Comparison of ENCODE assay signal across 9 cellular contexts in genomic region chr5:96816430-96816939, GRCh38. TPM values are rescaled to one million over a fixed set of nuclear protein-coding genes. Genes with fewer than 3 reads are reported as not detected.
DNase-seq lines count a peak whose midpoint lies in the region; FAIRE-seq and TF ChIP-seq lines count a peak whose summit lies in the region.
"Had no signal": no experiment of that assay in that cellular context is flagged by ENCODE, and none has a peak within 500 bp of the region (broad histone marks: within the 10 kb centered on the region; RNA-seq: fewer than 3 reads in every experiment).

No MANE protein-coding gene starts in this region.

- in situ Hi-C loops in GM23248 (cut with MboI) = no loop called here

- no peak overlapping the region for H2AFZ ChIP-seq in H9 (ENCODE audit: low read length)
- no peak overlapping the region for H2AFZ ChIP-seq in GM23248

- H3K27me3 Mint-ChIP-seq in H9 (ENCODE audit: low read depth) = peaks cover 4% of the 10 kb centered on the region; the same call in 1 of the 2 replicates
- H3K27me3 Mint-ChIP-seq in activated T-helper 2 cell treated with anti-CD3 and anti-CD28 coated beads, Interferon-gamma antibody, Interleukin-2, Interleukin-4, amounts not matched to agents 10 μg/mL and 5 μg/mL and 100 μg/mL, durations not matched to agents 14 hours and 24 hours and 36 hours (ENCODE audit: low read depth) = no peaks in the 10 kb centered on the region

- H2AK5ac ChIP-seq in H9 (ENCODE audit: insufficient read length, low read length) = no peak overlapping the region

- H3K4me3 ChIP-seq in GM23248 = no peak overlapping the region
- H3K4me3 ChIP-seq: HAP-1 had no signal

- no peak overlapping the region for H3T11ph ChIP-seq in H9 (ENCODE audit: low read length)

- no peaks in the 10 kb centered on the region for H4K20me1 ChIP-seq in H9 (ENCODE audit: control insufficient read depth, insufficient read depth, insufficient read length)
- H4K20me1 ChIP-seq in GM23248 (ENCODE audit: insufficient read depth) = no peaks in the 10 kb centered on the region

- H3K9me3 Mint-ChIP-seq in H9 = no peaks in the 10 kb centered on the region
- H3K9me3 Mint-ChIP-seq in activated T-helper 2 cell treated with anti-CD3 and anti-CD28 coated beads, Interferon-gamma antibody, Interleukin-2, Interleukin-4, amounts not matched to agents 10 μg/mL and 5 μg/mL and 100 μg/mL, durations not matched to agents 14 hours and 24 hours and 36 hours = no peaks in the 10 kb centered on the region

- no peak overlapping the region for H2BK5ac ChIP-seq in H9 (ENCODE audit: insufficient read length, low read length)

- H3K4me1 ChIP-seq in H9 (ENCODE audit: insufficient read depth, low read length) (peaks cover 5% of the 10 kb centered on the region; the same call in 1 of the 2 replicates), GM23248 (ENCODE audit: insufficient read depth) (peaks cover 9% of the 10 kb centered on the region; the same call in 1 of the 2 replicates)
- H3K4me1 ChIP-seq: HAP-1 had no signal

- H3F3A ChIP-seq in GM23248 (ENCODE audit: insufficient read depth) = no peaks in the 10 kb centered on the region

- no peak overlapping the region for H3K4ac ChIP-seq in H9 (ENCODE audit: low read depth, low read length)

- H2BK120ac ChIP-seq in H9 (ENCODE audit: low read depth, low read length, poor library complexity, severe bottlenecking) = no peak overlapping the region

- no peak overlapping the region; a peak in 2 of 7 replicates for H3K27ac Mint-ChIP-seq in H9
- peak overlapping the region; percentile 91 for H3K27ac Mint-ChIP-seq in activated T-helper 2 cell treated with anti-CD3 and anti-CD28 coated beads, Interferon-gamma antibody, Interleukin-2, Interleukin-4, amounts not matched to agents 10 μg/mL and 5 μg/mL and 100 μg/mL, durations not matched to agents 14 hours and 24 hours and 36 hours

- H4K5ac ChIP-seq in H9 (ENCODE audit: insufficient read length, low read depth, low read length) = no peak overlapping the region

- no peak overlapping the region for H2BK12ac ChIP-seq in H9 (ENCODE audit: insufficient read length, low read depth, low read length)

- H3K9ac ChIP-seq in H9 (ENCODE audit: extremely low read depth, insufficient read length, low read length) (no peak overlapping the region), GM23248 (no peak overlapping the region)

- FAIRE-seq in GM12891 (lab: Jason Lieb, UNC) = peak; percentile 97

- no peak overlapping the region for H3K4me2 ChIP-seq in H9 (ENCODE audit: insufficient read depth, insufficient read length, low read length)
- H3K4me2 ChIP-seq in GM23248 (ENCODE audit: unreplicated experiment) = no peak overlapping the region

- H4K91ac ChIP-seq in H9 (ENCODE audit: insufficient read length, low read depth, low read length) = no peak overlapping the region

- no peak overlapping the region for H4K8ac ChIP-seq in H9 (replicated peaks; ENCODE audit: insufficient read length, low read depth, low read length)

- no peak for TF ChIP-seq CTCF in H9 (conservative IDR thresholded peaks at IDR 0.05)

- H3K79me2 ChIP-seq in H9 (ENCODE audit: insufficient read depth, low read length) (no peaks in the 10 kb centered on the region), GM23248 (ENCODE audit: insufficient read depth) (no peaks in the 10 kb centered on the region)

- intact Hi-C loops in activated T-helper 2 cell treated with anti-CD3 and anti-CD28 coated beads, Interferon-gamma antibody, Interleukin-2, Interleukin-4, amounts not matched to agents 10 μg/mL and 5 μg/mL and 100 μg/mL, durations not matched to agents 14 hours and 24 hours and 36 hours (cut with micrococcal nuclease) = loop anchor here (1.0 to 2.0 kb wide), 2 partner anchors 8 to 48 kb away; no protein-coding TSS in a partner anchor

- H3K18ac ChIP-seq in H9 (ENCODE audit: insufficient read length, low read depth, low read length) = no peak overlapping the region

- H3K4me1 Mint-ChIP-seq in H9 = peaks cover 20 to 21% of the 10 kb centered on the region in 2 experiments
- H3K4me1 Mint-ChIP-seq in activated T-helper 2 cell treated with anti-CD3 and anti-CD28 coated beads, Interferon-gamma antibody, Interleukin-2, Interleukin-4, amounts not matched to agents 10 μg/mL and 5 μg/mL and 100 μg/mL, durations not matched to agents 14 hours and 24 hours and 36 hours (ENCODE audit: low read depth) = peaks cover 55% of the 10 kb centered on the region

- no peaks in the 10 kb centered on the region for H3K23me2 ChIP-seq in H9 (ENCODE audit: insufficient read length, low read depth, low read length, poor library complexity, severe bottlenecking)

- H3K27ac ChIP-seq in H9 (ENCODE audit: insufficient read length, low read depth, low read length) (no peak overlapping the region), GM23248 (no peak overlapping the region)

- 0 out of 2 replicates have a peak, but pooled peaks have one; percentile 41 for TF ChIP-seq POLR2A in GM12891 (IDR thresholded peaks at IDR 0.05; ENCODE audit: low read depth, low read length)

- H3K36me3 Mint-ChIP-seq in H9 (ENCODE audit: insufficient read depth in 1 of 3, low read depth in 3 of 3) = no peaks in the 10 kb centered on the region
- H3K36me3 Mint-ChIP-seq in activated T-helper 2 cell treated with anti-CD3 and anti-CD28 coated beads, Interferon-gamma antibody, Interleukin-2, Interleukin-4, amounts not matched to agents 10 μg/mL and 5 μg/mL and 100 μg/mL, durations not matched to agents 14 hours and 24 hours and 36 hours (ENCODE audit: low read depth) = no peaks in the 10 kb centered on the region

- H3K9me2 ChIP-seq in GM23248 (ENCODE audit: insufficient read depth) = no peaks in the 10 kb centered on the region

- no peak overlapping the region for H3K14ac ChIP-seq in H9 (ENCODE audit: insufficient read depth, low read length)

- no CpG with 5 or more reads among the region's 6 CpGs for WGBS in H9 (ENCODE audit: extremely low coverage, insufficient read length, low lambda C conversion rate)
- WGBS in GM23248 (ENCODE audit: low coverage in 1 of 2, low lambda C conversion rate in 2 of 2, missing lambda C conversion rate in 2 of 2), 2 experiments = 65 to 66% methylated on average over 6 of the region's 6 CpGs

- no peak overlapping the region for H2BK15ac ChIP-seq in H9 (ENCODE audit: low read depth, low read length)

- H3K9me3 ChIP-seq in H9 (ENCODE audit: control insufficient read depth, low read depth, low read length) (no peaks in the 10 kb centered on the region), GM23248 (ENCODE audit: low read depth) (no peaks in the 10 kb centered on the region)
- H3K9me3 ChIP-seq: HAP-1 had no signal

- no peak overlapping the region for H3K23ac ChIP-seq in H9 (ENCODE audit: insufficient read length, low read depth, low read length)

- no peaks in the 10 kb centered on the region for H3K36me3 ChIP-seq in GM23248 (ENCODE audit: low read depth)
- H3K36me3 ChIP-seq: HAP-1 had no signal

- DNase-seq in GM12891 (ENCODE audit: insufficient read length, low spot score) (no peak), H9 (peak; percentile 37), MV-4-11 (lab: John Stamatoyannopoulos, UW) (peak; percentile 7), OCI-M2 (lab: John Stamatoyannopoulos, UW; ENCODE audit: unreplicated experiment) (no peak), GM23248 (no peak), DMS53 (lab: John Stamatoyannopoulos, UW) (no peak)
- DNase-seq in activated T-helper 2 cell treated with anti-CD3 and anti-CD28 coated beads, Interferon-gamma antibody, Interleukin-2, Interleukin-4, amounts not matched to agents 10 μg/mL and 5 μg/mL and 100 μg/mL, durations not matched to agents 14 hours and 24 hours and 36 hours (ENCODE audit: low spot score) = peak; percentile 44
- DNase-seq in stimulated activated CD4-positive, alpha-beta T cell treated with anti-CD3 and anti-CD28 coated beads, TNF-alpha, amount 100 ng/mL, for 1 hour (ENCODE audit: low read depth in 3 of 3, low spot score in 1 of 3) = peak in 2 of 3 donors; percentile 13 to 30

- H3K4me3 Mint-ChIP-seq in H9 = no peak overlapping the region
- H3K4me3 Mint-ChIP-seq in activated T-helper 2 cell treated with anti-CD3 and anti-CD28 coated beads, Interferon-gamma antibody, Interleukin-2, Interleukin-4, amounts not matched to agents 10 μg/mL and 5 μg/mL and 100 μg/mL, durations not matched to agents 14 hours and 24 hours and 36 hours (ENCODE audit: low read depth) = peak overlapping the region; percentile 77

- no peak overlapping the region for H3K56ac ChIP-seq in H9 (ENCODE audit: insufficient read length, low read depth, low read length)

- no peaks in the 10 kb centered on the region for H3K79me1 ChIP-seq in H9 (ENCODE audit: insufficient read depth, low read depth, low read length, poor library complexity, severe bottlenecking)

- no peaks in the 10 kb centered on the region for H3K27me3 ChIP-seq in H9 (ENCODE audit: insufficient read depth, low read length)
- H3K27me3 ChIP-seq in GM23248 (replicated peaks; ENCODE audit: insufficient read depth) = 0 out of 2 replicates have a peak, but pooled peaks cover 15% of the 10 kb centered on the region

- no peak overlapping the region for H2BK20ac ChIP-seq in H9 (ENCODE audit: low read depth, low read length, poor library complexity, severe bottlenecking)

TF ChIP-seq in GM12891, 5 proteins besides CTCF, POLR2A, EP300 and RAD21:
- TF ChIP-seq PAX5 (IDR thresholded peaks at IDR 0.05; ENCODE audit: insufficient read depth, low read length, severe bottlenecking) (no peak), POLR2AphosphoS5 (IDR thresholded peaks at IDR 0.05; ENCODE audit: low read depth, low read length) (no peak), TAF1 (IDR thresholded peaks at IDR 0.05; ENCODE audit: low read depth, low read length) (no peak), SPI1 (IDR thresholded peaks at IDR 0.05; ENCODE audit: low read depth, low read length) (no peak), POU2F2 (IDR thresholded peaks at IDR 0.05; ENCODE audit: low read depth, low read length) (peak; percentile 63; the same call in 1 of the 2 replicates)

RNA-seq across cellular contexts. Expression of gene ERAP1, which starts 8.7 kb away (rescaled TPM):
- polyA plus RNA-seq in GM12891 (2012; ENCODE audit: low read depth, missing spikeins) = 31.2 TPM
- total RNA-seq in H9 (2021) = 14.5 and 15.9 TPM in 2 replicates
- 99.6 and 108 TPM in 2 replicates for total RNA-seq in activated T-helper 2 cell treated with anti-CD3 and anti-CD28 coated beads, Interferon-gamma antibody, Interleukin-2, Interleukin-4, amounts not matched to agents 10 μg/mL and 5 μg/mL and 100 μg/mL, durations not matched to agents 14 hours and 24 hours and 36 hours
- total RNA-seq in GM23248 (2014; rRNA removed; shearing (Covaris generic)) = 16.8 and 21.0 TPM in 2 replicates
- polyA plus RNA-seq in GM23248 (2016; fragmentation: Nextera tagmentation; extraction: Ambion mirVana) = 8.7 and 9.0 TPM in 2 replicates

RNA-seq across cellular contexts. Expression of gene ERAP2, which starts 59.8 kb away (rescaled TPM):
- 3.3 TPM for polyA plus RNA-seq in GM12891 (2012; ENCODE audit: low read depth, missing spikeins)
- total RNA-seq in H9 (2021) = 0.09 TPM in 1 of 2 replicates, not detected in the other
- 46.8 and 49.3 TPM in 2 replicates for total RNA-seq in activated T-helper 2 cell treated with anti-CD3 and anti-CD28 coated beads, Interferon-gamma antibody, Interleukin-2, Interleukin-4, amounts not matched to agents 10 μg/mL and 5 μg/mL and 100 μg/mL, durations not matched to agents 14 hours and 24 hours and 36 hours
- 0.38 and 1.8 TPM in 2 replicates for total RNA-seq in GM23248 (2014; rRNA removed; shearing (Covaris generic))
- 0.32 and 1.1 TPM in 2 replicates for polyA plus RNA-seq in GM23248 (2016; fragmentation: Nextera tagmentation; extraction: Ambion mirVana)

Comparison
In these comparisons a context has a peak if more than half of its experiments do, and no peak if none do; other contexts are left out.
1. DNase-seq: peak in H9 (single experiment), MV-4-11 (single experiment), activated T-helper 2 cell treated with anti-CD3 and anti-CD28 coated beads, Interferon-gamma antibody, Interleukin-2, Interleukin-4, amounts not matched to agents 10 μg/mL and 5 μg/mL and 100 μg/mL, durations not matched to agents 14 hours and 24 hours and 36 hours (single experiment) and stimulated activated CD4-positive, alpha-beta T cell treated with anti-CD3 and anti-CD28 coated beads, TNF-alpha, amount 100 ng/mL, for 1 hour (2 of 3); none in GM12891 (single experiment), OCI-M2 (single experiment), GM23248 (single experiment) and DMS53 (single experiment).
2. RNA of gene ERAP2, which starts 59.8 kb away (total RNA-seq): 46.8 to 49.3 TPM in activated T-helper 2 cell treated with anti-CD3 and anti-CD28 coated beads, Interferon-gamma antibody, Interleukin-2, Interleukin-4, amounts not matched to agents 10 μg/mL and 5 μg/mL and 100 μg/mL, durations not matched to agents 14 hours and 24 hours and 36 hours; 0.38 to 1.8 TPM in GM23248 and 0.09 TPM in H9; every median in the first group is over 10 times any median in the second.